ENCODE assay signal across 20 cellular contexts in genomic region chr14:89225607-89226006, GRCh38.
A peak's percentile ranks its signal among the peaks of the same experiment; 100 is the strongest.
DNase-seq lines count a peak whose midpoint lies in the region; ATAC-seq and TF ChIP-seq lines count a peak whose summit lies in the region.
"Had no signal": no experiment of that assay in that cellular context is flagged by ENCODE, and none has a peak within 500 bp of the region (broad histone marks: within the 10 kb centered on the region; RNA-seq: fewer than 3 reads in every experiment).

No MANE protein-coding gene starts in this region.

- H3K27ac ChIP-seq in naive thymus-derived CD4-positive, alpha-beta T cell (ENCODE audit: low read depth, low read length): no peak overlapping the region
- H3K27ac ChIP-seq in thoracic aorta: peak overlapping the region; percentile 73 to 83
- H3K27ac ChIP-seq: Peyer's patch had no signal

- peaks cover 0 to 27% of the 10 kb centered on the region in 2 donors for H3K4me1 ChIP-seq in naive thymus-derived CD4-positive, alpha-beta T cell (ENCODE audit: control insufficient read depth in 2 of 2, insufficient read depth in 2 of 2, low read length in 2 of 2)
- H3K4me1 ChIP-seq in thoracic aorta (ENCODE audit: control insufficient read depth in 1 of 2, low read depth in 2 of 2): peaks cover 29 to 50% of the 10 kb centered on the region in 2 donors
- H3K4me1 ChIP-seq: Caco-2 had no signal

- H3K27me3 Mint-ChIP-seq in activated T-cell treated with anti-CD3 and anti-CD28 coated beads, Interleukin-2, amount 50 U/mL, for 24 hours: no peaks in the 10 kb centered on the region
- no peaks in the 10 kb centered on the region for H3K27me3 Mint-ChIP-seq in activated T-helper 2 cell treated with anti-CD3 and anti-CD28 coated beads, Interferon-gamma antibody, Interleukin-2, Interleukin-4, amounts not matched to agents 10 μg/mL and 5 μg/mL and 100 μg/mL, durations not matched to agents 14 hours and 24 hours and 36 hours (ENCODE audit: low read depth)
- no peaks in the 10 kb centered on the region for H3K27me3 Mint-ChIP-seq in naive thymus-derived CD4-positive, alpha-beta T cell
- no peaks in the 10 kb centered on the region for H3K27me3 Mint-ChIP-seq in Calu3 (ENCODE audit: unreplicated experiment)

- CTCF ChIA-PET in naive thymus-derived CD4-positive, alpha-beta T cell (lab: Charles Lee): no interaction called here
- CTCF ChIA-PET in Calu3 (lab: Charles Lee): interaction anchor here (0.7 kb wide), 1 partner anchor 320 kb away, joined by 5 read pairs; no protein-coding TSS in a partner anchor

- no peaks in the 10 kb centered on the region for H3K27me3 ChIP-seq in naive thymus-derived CD4-positive, alpha-beta T cell (ENCODE audit: control insufficient read depth in 2 of 2, insufficient read depth in 2 of 2, low read length in 2 of 2)
- no peaks in the 10 kb centered on the region for H3K27me3 ChIP-seq in thoracic aorta (replicated peaks; ENCODE audit: insufficient read depth)
- H3K27me3 ChIP-seq: Peyer's patch had no signal

- intact Hi-C loops in activated T-helper 2 cell treated with anti-CD3 and anti-CD28 coated beads, Interferon-gamma antibody, Interleukin-2, Interleukin-4, amounts not matched to agents 10 μg/mL and 5 μg/mL and 100 μg/mL, durations not matched to agents 14 hours and 24 hours and 36 hours (cut with micrococcal nuclease): no loop called here
- intact Hi-C loops in naive thymus-derived CD4-positive, alpha-beta T cell (cut with micrococcal nuclease): no loop called here
- intact Hi-C loops in Calu3 (cut with micrococcal nuclease; ENCODE audit: unreplicated experiment): no loop called here

- H3K4me3 ChIP-seq in naive thymus-derived CD4-positive, alpha-beta T cell (ENCODE audit: low read length): no peak overlapping the region
- H3K4me3 ChIP-seq in thoracic aorta: no peak overlapping the region
- H3K4me3 ChIP-seq: GM12878, Peyer's patch had no signal

- H3K4me1 Mint-ChIP-seq in activated T-cell treated with anti-CD3 and anti-CD28 coated beads, Interleukin-2, amount 50 U/mL, for 24 hours (ENCODE audit: low read depth): peaks cover 69% of the 10 kb centered on the region
- H3K4me1 Mint-ChIP-seq in activated T-helper 2 cell treated with anti-CD3 and anti-CD28 coated beads, Interferon-gamma antibody, Interleukin-2, Interleukin-4, amounts not matched to agents 10 μg/mL and 5 μg/mL and 100 μg/mL, durations not matched to agents 14 hours and 24 hours and 36 hours (ENCODE audit: low read depth): peaks cover 28% of the 10 kb centered on the region
- H3K4me1 Mint-ChIP-seq in naive thymus-derived CD4-positive, alpha-beta T cell: peaks cover 34 to 89% (median 85%) of the 10 kb centered on the region in 7 donors
- no peaks in the 10 kb centered on the region for H3K4me1 Mint-ChIP-seq in Calu3 (ENCODE audit: low read depth, unreplicated experiment)

- no peak overlapping the region for H3K4me3 Mint-ChIP-seq in activated T-cell treated with anti-CD3 and anti-CD28 coated beads, Interleukin-2, amount 50 U/mL, for 24 hours
- H3K4me3 Mint-ChIP-seq in activated T-helper 2 cell treated with anti-CD3 and anti-CD28 coated beads, Interferon-gamma antibody, Interleukin-2, Interleukin-4, amounts not matched to agents 10 μg/mL and 5 μg/mL and 100 μg/mL, durations not matched to agents 14 hours and 24 hours and 36 hours (ENCODE audit: low read depth): no peak overlapping the region
- peak overlapping the region in 1 of 10 donors; percentile 29 for H3K4me3 Mint-ChIP-seq in naive thymus-derived CD4-positive, alpha-beta T cell
- no peak overlapping the region for H3K4me3 Mint-ChIP-seq in Calu3 (ENCODE audit: low read depth, unreplicated experiment)

- peaks cover 31% of the 10 kb centered on the region for H3K36me3 Mint-ChIP-seq in activated T-cell treated with anti-CD3 and anti-CD28 coated beads, Interleukin-2, amount 50 U/mL, for 24 hours (ENCODE audit: low read depth)
- H3K36me3 Mint-ChIP-seq in activated T-helper 2 cell treated with anti-CD3 and anti-CD28 coated beads, Interferon-gamma antibody, Interleukin-2, Interleukin-4, amounts not matched to agents 10 μg/mL and 5 μg/mL and 100 μg/mL, durations not matched to agents 14 hours and 24 hours and 36 hours (ENCODE audit: low read depth): peaks cover 13% of the 10 kb centered on the region
- peaks cover 0 to 26% (median under 1%) of the 10 kb centered on the region in 5 donors for H3K36me3 Mint-ChIP-seq in naive thymus-derived CD4-positive, alpha-beta T cell
- H3K36me3 Mint-ChIP-seq in Calu3 (ENCODE audit: insufficient read depth, unreplicated experiment): no peaks in the 10 kb centered on the region

- H3K27ac Mint-ChIP-seq in activated T-cell treated with anti-CD3 and anti-CD28 coated beads, Interleukin-2, amount 50 U/mL, for 24 hours: peak overlapping the region; percentile 79
- peak overlapping the region; percentile 74 for H3K27ac Mint-ChIP-seq in activated T-helper 2 cell treated with anti-CD3 and anti-CD28 coated beads, Interferon-gamma antibody, Interleukin-2, Interleukin-4, amounts not matched to agents 10 μg/mL and 5 μg/mL and 100 μg/mL, durations not matched to agents 14 hours and 24 hours and 36 hours
- peak overlapping the region in 8 of 9 donors; percentile 18 to 80 (median 47) for H3K27ac Mint-ChIP-seq in naive thymus-derived CD4-positive, alpha-beta T cell
- no peak overlapping the region for H3K27ac Mint-ChIP-seq in Calu3 (ENCODE audit: unreplicated experiment)

- no peaks in the 10 kb centered on the region for H3K9me3 ChIP-seq in naive thymus-derived CD4-positive, alpha-beta T cell (ENCODE audit: control insufficient read depth in 2 of 3, low read length in 3 of 3)
- no peaks in the 10 kb centered on the region for H3K9me3 ChIP-seq in thoracic aorta
- H3K9me3 ChIP-seq: Caco-2, Peyer's patch had no signal

- H3K36me3 ChIP-seq in naive thymus-derived CD4-positive, alpha-beta T cell (ENCODE audit: control insufficient read depth in 2 of 3, insufficient read depth in 3 of 3, low read length in 3 of 3): peaks cover 0 to 7% (median 0%) of the 10 kb centered on the region in 3 experiments
- no peaks in the 10 kb centered on the region for H3K36me3 ChIP-seq in thoracic aorta
- H3K36me3 ChIP-seq: Peyer's patch had no signal

- H3K9me3 Mint-ChIP-seq in activated T-cell treated with anti-CD3 and anti-CD28 coated beads, Interleukin-2, amount 50 U/mL, for 24 hours: no peaks in the 10 kb centered on the region
- H3K9me3 Mint-ChIP-seq in activated T-helper 2 cell treated with anti-CD3 and anti-CD28 coated beads, Interferon-gamma antibody, Interleukin-2, Interleukin-4, amounts not matched to agents 10 μg/mL and 5 μg/mL and 100 μg/mL, durations not matched to agents 14 hours and 24 hours and 36 hours: no peaks in the 10 kb centered on the region
- peaks cover 0 to 6% (median 0%) of the 10 kb centered on the region in 11 donors for H3K9me3 Mint-ChIP-seq in naive thymus-derived CD4-positive, alpha-beta T cell
- H3K9me3 Mint-ChIP-seq in Calu3 (ENCODE audit: low read depth, unreplicated experiment): no peaks in the 10 kb centered on the region

- BruUV-seq in Calu3 (replicated peaks; lab: Mats Ljungman, UMichigan): no TSS peak

- TF ChIP-seq CTCF in thoracic aorta (IDR thresholded peaks at IDR 0.05) (no peak), GM10266 (IDR thresholded peaks at IDR 0.05; ENCODE audit: control insufficient read depth, insufficient read depth, low read depth, missing control alignments) (no peak), Calu3 (IDR thresholded peaks at IDR 0.05; ENCODE audit: unreplicated experiment) (no peak)

- no peak for ATAC-seq in naive thymus-derived CD4-positive, alpha-beta T cell
- no peak for ATAC-seq in thoracic aorta (ENCODE audit: insufficient number of reproducible peaks, low FRiP score, low read depth)
- ATAC-seq: GM12878 had no signal

- no peak for DNase-seq in activated T-cell treated with anti-CD3 and anti-CD28 coated beads, Interleukin-2, amount 50 U/mL, for 24 hours
- DNase-seq in activated T-cell treated with anti-CD3 and anti-CD28 coated beads, Interleukin-2, amount 50 U/mL, for 48 hours: no peak
- no peak for DNase-seq in activated T-helper 2 cell treated with anti-CD3 and anti-CD28 coated beads, Interferon-gamma antibody, Interleukin-2, Interleukin-4, amounts not matched to agents 10 μg/mL and 5 μg/mL and 100 μg/mL, durations not matched to agents 14 hours and 24 hours and 36 hours (ENCODE audit: low spot score)
- DNase-seq in naive thymus-derived CD4-positive, alpha-beta T cell: no peak
- DNase-seq in thoracic aorta (ENCODE audit: low spot score) (no peak), GM10266 (ENCODE audit: extremely low spot score) (no peak), Calu3 (no peak), Ammon's horn (ENCODE audit: low spot score) (no peak)
- DNase-seq: C1 segment of cervical spinal cord, Caco-2, DMS53, HCEC 1CT, Karpas-422, MM.1S, NCI-H1105, NCI-H1694 treated with DMSO at 0.1 percent for 48 hours, NCI-H345, NCI-H69, Peyer's patch had no signal

- POLR2A ChIA-PET in naive thymus-derived CD4-positive, alpha-beta T cell (lab: Charles Lee): no interaction called here
